ENCODE assay signal across 8 cellular contexts in the genomic region with DNA sequence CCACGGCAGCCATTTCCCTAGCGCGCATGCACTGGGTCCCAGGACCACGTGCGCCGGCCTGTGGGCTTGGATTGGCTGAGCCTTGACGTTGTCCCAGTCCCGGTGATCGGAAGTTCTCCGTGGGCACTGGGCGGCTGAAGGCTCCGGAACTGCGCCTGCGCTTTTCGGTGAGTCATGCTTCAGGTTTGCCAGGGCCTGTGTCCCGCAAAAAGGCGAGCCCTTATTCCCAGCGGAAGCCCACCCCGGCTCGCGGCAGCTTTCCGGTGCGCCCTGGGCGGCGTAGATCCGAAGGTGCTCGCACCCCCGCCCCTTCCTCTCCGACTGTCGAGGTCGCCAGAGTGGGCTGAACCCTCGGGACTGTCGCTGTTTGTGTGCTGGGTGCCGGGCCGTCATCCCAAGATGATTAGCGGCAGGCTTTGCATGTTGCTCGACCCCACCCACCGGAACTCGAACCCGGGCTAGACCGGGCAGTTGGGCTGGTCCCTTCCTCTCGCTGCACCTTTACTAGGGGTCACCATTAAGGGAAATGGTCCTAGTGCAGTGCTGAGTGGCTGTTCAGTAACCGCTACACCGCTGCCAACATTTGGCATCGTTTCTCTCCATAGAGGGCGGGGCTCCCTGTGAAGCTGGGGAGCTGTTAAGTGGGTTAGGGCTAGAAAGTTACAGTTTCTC. TPM values are rescaled to one million over a fixed set of nuclear protein-coding genes. Genes with fewer than 3 reads are reported as not detected.
DNase-seq lines count a peak whose midpoint lies in the region; ATAC-seq and TF ChIP-seq lines count a peak whose summit lies in the region.

A gene with protein sequence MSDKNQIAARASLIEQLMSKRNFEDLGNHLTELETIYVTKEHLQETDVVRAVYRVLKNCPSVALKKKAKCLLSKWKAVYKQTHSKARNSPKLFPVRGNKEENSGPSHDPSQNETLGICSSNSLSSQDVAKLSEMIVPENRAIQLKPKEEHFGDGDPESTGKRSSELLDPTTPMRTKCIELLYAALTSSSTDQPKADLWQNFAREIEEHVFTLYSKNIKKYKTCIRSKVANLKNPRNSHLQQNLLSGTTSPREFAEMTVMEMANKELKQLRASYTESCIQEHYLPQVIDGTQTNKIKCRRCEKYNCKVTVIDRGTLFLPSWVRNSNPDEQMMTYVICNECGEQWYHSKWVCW (plus strand): TSS at position 120 of the 672 bp plus-strand sequence. CDS start 9,368 bp downstream, outside the sequence.

- H3K27me3 ChIP-seq in heart left ventricle (peaks cover 0 to 24% (median 0%) of the 10 kb centered on the region in 9 donors), trophoblast cell (ENCODE audit: insufficient read depth, low read length) (no peaks in the 10 kb centered on the region), transverse colon (no peaks in the 10 kb centered on the region)

- H3K9me3 ChIP-seq in heart left ventricle, result peaks cover 0 to 4% (median 0%) of the 10 kb centered on the region in 12 donors
- H3K9me3 ChIP-seq in trophoblast cell (ENCODE audit: insufficient read depth, low read depth, low read length), result no peaks in the 10 kb centered on the region
- no peaks in the 10 kb centered on the region for H3K9me3 ChIP-seq in transverse colon

- intact Hi-C loops in heart left ventricle (cut with DNase I) (loop anchor here in 4 of 10 donors (1.0 to 10.0 kb wide), 5 partner anchors 81 to 706 kb away; a partner anchor contains a TSS), transverse colon (cut with DNase I; ENCODE audit: low total_unique reads) (no loop called here)

- peaks cover 27 to 37% (median 30%) of the 10 kb centered on the region in 3 donors for H3K4me1 Mint-ChIP-seq in T-cell

- peak within 1 kb of the TSS; percentile 79 for H2BK120ac ChIP-seq in trophoblast cell (ENCODE audit: insufficient read depth, low read length, poor library complexity)

- peak within 1 kb of the TSS; percentile 83 for H4K12ac ChIP-seq in trophoblast cell (ENCODE audit: low read depth, low read length)

- H3K4me3 Mint-ChIP-seq in T-cell, result peak within 1 kb of the TSS; percentile 86 to 94 (median 91)

- no peak for TF ChIP-seq EP300 in transverse colon (IDR thresholded peaks at IDR 0.05; ENCODE audit: low read depth)

- no peak within 1 kb of the TSS for H2AK5ac ChIP-seq in trophoblast cell (ENCODE audit: low read length)

- in situ Hi-C loops in GM13976 (cut with MboI; ENCODE audit: low sequenced_read_pairs, unreplicated experiment) (loop anchor here (25.0 kb wide), 1 partner anchor 566 kb away; no protein-coding TSS in a partner anchor), transverse colon (cut with MboI; ENCODE audit: low pct_ligation_motif_present in 1 of 4, low pct_unique_long_range_greater_than_20kb in 1 of 4, low sequenced_read_pairs in 3 of 4) (loop anchor here (5.0 to 25.0 kb wide), 5 partner anchors 82 to 691 kb away; a partner anchor contains a TSS)

- peak within 1 kb of the TSS; percentile 72 for H3K9ac ChIP-seq in trophoblast cell (ENCODE audit: low read length)

- H3K27ac ChIP-seq in heart left ventricle (peak within 1 kb of the TSS; percentile 73 to 98 (median 94)), trophoblast cell (ENCODE audit: low read depth, low read length) (peak within 1 kb of the TSS; percentile 93), transverse colon (peak within 1 kb of the TSS; percentile 86 to 98 (median 94))

- peaks cover 6% of the 10 kb centered on the region for H3K79me1 ChIP-seq in trophoblast cell (ENCODE audit: low read length)

- no peak within 1 kb of the TSS for H3K4ac ChIP-seq in trophoblast cell (ENCODE audit: low read depth, low read length)

- peak within 1 kb of the TSS; percentile 93 to 97 for H3K27ac Mint-ChIP-seq in T-cell

- no peak within 1 kb of the TSS for H2AFZ ChIP-seq in trophoblast cell (ENCODE audit: insufficient read depth, low read length, poor library complexity)

- peak within 1 kb of the TSS; percentile 87 for H4K91ac ChIP-seq in trophoblast cell (ENCODE audit: low read depth, low read length)

- 0 to 7% (median 3%) methylated on average over 13 to 46 of the region's 46 CpGs for WGBS in heart left ventricle, 4 donors
- WGBS in trophoblast cell (ENCODE audit: extremely low coverage, insufficient coverage, insufficient read length), result no CpG with 5 or more reads among the region's 46 CpGs
- WGBS in transverse colon (ENCODE audit: low coverage in 1 of 2), 2 donors, result 17% methylated on average over 33 of the region's 46 CpGs; no CpG with 5 or more reads in 1 of the 2 donors

- H3K36me3 ChIP-seq in heart left ventricle (peaks cover 0 to 11% (median 0%) of the 10 kb centered on the region in 9 donors), trophoblast cell (ENCODE audit: control insufficient read depth in 1 of 2, insufficient read depth in 2 of 2, low read length in 2 of 2) (peaks cover 0 to 2% of the 10 kb centered on the region in 2 experiments), transverse colon (no peaks in the 10 kb centered on the region)

- H2BK12ac ChIP-seq in trophoblast cell (ENCODE audit: low read length), result no peak within 1 kb of the TSS

- CTCF ChIA-PET in T-cell (lab: Charles Lee), result interaction anchor here (0.5 to 1.0 kb wide), 4 partner anchors 9 to 99 kb away, joined by 3 to 4 read pairs (median 3); no protein-coding TSS in a partner anchor

- peaks cover 11% of the 10 kb centered on the region for H3K36me3 Mint-ChIP-seq in T-cell

- no peak within 1 kb of the TSS for H3K23ac ChIP-seq in trophoblast cell (ENCODE audit: low read length)

- H3K4me3 ChIP-seq in heart left ventricle (peak within 1 kb of the TSS; percentile 29 to 81 (median 64)), trophoblast cell (ENCODE audit: low read depth, low read length) (peak within 1 kb of the TSS; percentile 68), transverse colon (peak within 1 kb of the TSS; percentile 41 to 66 (median 54))

- peaks cover 0 to 18% (median 7%) of the 10 kb centered on the region in 12 donors for H3K4me1 ChIP-seq in heart left ventricle
- H3K4me1 ChIP-seq in trophoblast cell (ENCODE audit: control insufficient read depth in 1 of 2, insufficient read depth in 2 of 2, low read length in 2 of 2), result peaks cover 0 to 2% of the 10 kb centered on the region in 2 experiments
- peaks cover 0 to 13% (median 7%) of the 10 kb centered on the region in 4 donors for H3K4me1 ChIP-seq in transverse colon

- H3K14ac ChIP-seq in trophoblast cell (ENCODE audit: low read length), result peak within 1 kb of the TSS; percentile 79

- H3K18ac ChIP-seq in trophoblast cell (ENCODE audit: low read length), result peak within 1 kb of the TSS; percentile 68

- H3K79me2 ChIP-seq in trophoblast cell (ENCODE audit: control insufficient read depth, insufficient read depth, low read length, poor library complexity), result no peaks in the 10 kb centered on the region

- TF ChIP-seq POLR2A in heart left ventricle (IDR thresholded peaks at IDR 0.05), result peak in 1 of 2 donors; percentile 67
- peak; percentile 77 for TF ChIP-seq POLR2A in transverse colon (IDR thresholded peaks at IDR 0.05)

- peak within 1 kb of the TSS; percentile 81 for H3K4me2 ChIP-seq in trophoblast cell (ENCODE audit: low read length)

- POLR2A ChIA-PET in T-cell (lab: Charles Lee), result interaction anchor here (0.6 to 1.0 kb wide), 4 partner anchors 35 to 1614 kb away, joined by 3 to 6 read pairs (median 4); a partner anchor contains a TSS

- peaks cover 0 to 11% of the 10 kb centered on the region in 2 donors for H3K27me3 Mint-ChIP-seq in T-cell

- no peaks in the 10 kb centered on the region for H3K9me3 Mint-ChIP-seq in T-cell

- H2BK5ac ChIP-seq in trophoblast cell (ENCODE audit: low read depth, low read length, poor library complexity), result peak within 1 kb of the TSS; percentile 78

- H4K8ac ChIP-seq in trophoblast cell (ENCODE audit: low read depth, low read length), result peak within 1 kb of the TSS; percentile 87

- peak; percentile 92 for DNase-seq in GM13976 (ENCODE audit: low spot score)
- DNase-seq in NCI-H1436 (lab: John Stamatoyannopoulos, UW), result peak; percentile 82
- peak; percentile 87 to 98 (median 92) for DNase-seq in T-cell
- peak; percentile 95 for DNase-seq in amniotic epithelial cell (ENCODE audit: low read depth)
- peak; percentile 94 to 98 (median 97) for DNase-seq in heart left ventricle
- peak; percentile 97 for DNase-seq in trophoblast cell
- peak; percentile 97 for DNase-seq in transverse colon

- ATAC-seq in HG02840 (IDR thresholded peaks at IDR 0.05; ENCODE audit: low FRiP score, unreplicated experiment) (peak; percentile 97), T-cell (replicated peaks in 1 of 4) (peak; percentile 96 to 98 (median 96)), heart left ventricle (peak; percentile 99 to 100 (median 100))

- TF ChIP-seq CTCF in GM13976 (IDR thresholded peaks at IDR 0.05; ENCODE audit: borderline replicate concordance, control extremely low read depth, extremely low read depth, insufficient read depth, missing control alignments), result no peak
- TF ChIP-seq CTCF in heart left ventricle (IDR thresholded peaks at IDR 0.05), result no peak
- TF ChIP-seq CTCF in transverse colon (IDR thresholded peaks at IDR 0.05), result no peak

RNA-seq across cellular contexts. Expression of the gene that starts here (rescaled TPM):
- 10 to 100 TPM in 1 of 5 donors, 1 to 10 TPM in 4; 8.0 to 12.8 (median 9.5) TPM for total RNA-seq in T-cell
- total RNA-seq in heart left ventricle, result 1 to 10 TPM; 1.9 to 6.8 (median 4.2) TPM
- 1 to 10 TPM; 1.0 to 2.1 TPM for polyA plus RNA-seq in heart left ventricle
- 1.7 and 1.8 TPM in 2 replicates for polyA plus RNA-seq in trophoblast cell (2013)
- 1 to 10 TPM in 3 of 4 donors, under 1 TPM in 1; 0.20 to 9.1 (median 3.7) TPM for total RNA-seq in transverse colon

Comparison
In these comparisons a context has a peak if more than half of its experiments do, and no peak if none do; other contexts are left out.
1. Peak in every context shown above with its lines: DNase-seq, ATAC-seq, H3K4me3 ChIP-seq and H3K27ac ChIP-seq.